ENCODE assay signal across 8 cellular contexts in genomic region chr15:30626194-30626565, GRCh38. TPM values are rescaled to one million over a fixed set of nuclear protein-coding genes. Genes with fewer than 3 reads are reported as not detected.
DNase-seq lines count a peak whose midpoint lies in the region; ATAC-seq and TF ChIP-seq lines count a peak whose summit lies in the region.
"Not testable (repeated sequence)": the region's sequence is repeated elsewhere in the genome, so short reads cannot be mapped to it uniquely, and the experiment has no call there.

No MANE protein-coding gene starts in this region.

- not testable (repeated sequence) for H3K4ac ChIP-seq in mesendoderm (ENCODE audit: low read depth, low read length)

- not testable (repeated sequence) for H3K9me2 ChIP-seq in SK-N-SH

- H2AFZ ChIP-seq in SK-N-SH (ENCODE audit: low read depth) = not testable (repeated sequence)

- H3K9me3 ChIP-seq in SK-N-SH, ascending aorta: not testable (repeated sequence)

- TF ChIP-seq EP300 in SK-N-SH (IDR thresholded peaks at IDR 0.05; ENCODE audit: borderline replicate concordance in 1 of 2, low read depth in 1 of 2, low read length in 1 of 2) = not testable (repeated sequence)

- H2BK120ac ChIP-seq in mesendoderm (ENCODE audit: low read depth, low read length) = not testable (repeated sequence)

- CTCF ChIA-PET in SK-N-SH (lab: Yijun Ruan, JAX) = not testable (repeated sequence)

- not testable (repeated sequence) for H3K4me1 ChIP-seq in SK-N-SH (ENCODE audit: control insufficient read depth in 1 of 2, insufficient read depth in 2 of 2, low read depth in 1 of 2, low read length in 1 of 2); ascending aorta; mesendoderm (ENCODE audit: control insufficient read depth, low read depth, low read length)

- POLR2A ChIA-PET in SK-N-SH (lab: Yijun Ruan, JAX) = interaction anchor here (1.0 kb wide), 1 partner anchor 1989 kb away, joined by 4 read pairs; no protein-coding TSS in a partner anchor

- H3K27ac ChIP-seq in SK-N-SH (ENCODE audit: low read depth in 2 of 2, low read length in 1 of 2) (peak overlapping the region; percentile 93 to 97), ascending aorta (peak overlapping the region in 1 of 2 donors; percentile 74), skin epidermis (peak overlapping the region in 17 of 21 experiments; percentile 57 to 97 (median 88))
- H3K27ac ChIP-seq in mesendoderm (ENCODE audit: low read depth, low read length) = not testable (repeated sequence)

- not testable (repeated sequence) for TF ChIP-seq RAD21 in SK-N-SH (IDR thresholded peaks at IDR 0.05; ENCODE audit: low read length)

- H4K20me1 ChIP-seq in SK-N-SH (ENCODE audit: insufficient read depth) = not testable (repeated sequence)

- peak; percentile 3 for DNase-seq in Ammon's horn (ENCODE audit: low spot score)
- peak; percentile 3 for DNase-seq in SK-N-SH
- not testable (repeated sequence) for DNase-seq in ascending aorta (ENCODE audit: low spot score in 2 of 2)
- peak; percentile 17 for DNase-seq in fibroblast of the aortic adventitia (ENCODE audit: low read depth)
- DNase-seq in mesendoderm = peak; percentile 42

- TF ChIP-seq CTCF in SK-N-SH (IDR thresholded peaks at IDR 0.05); ascending aorta (IDR thresholded peaks at IDR 0.05); fibroblast of the aortic adventitia (IDR thresholded peaks at IDR 0.05; ENCODE audit: insufficient read depth, low read length): not testable (repeated sequence)

- H3K9ac ChIP-seq in SK-N-SH (peak overlapping the region; percentile 96), mesendoderm (ENCODE audit: low read length) (peak overlapping the region; percentile 98)

- not testable (repeated sequence) for H3K23ac ChIP-seq in mesendoderm (ENCODE audit: low read length)

- H2BK5ac ChIP-seq in mesendoderm (ENCODE audit: low read length) = not testable (repeated sequence)

- ATAC-seq in GM19035 (IDR thresholded peaks at IDR 0.05; ENCODE audit: unreplicated experiment) (peak; percentile 1), HG03280 (IDR thresholded peaks at IDR 0.05; ENCODE audit: unreplicated experiment) (peak; percentile 2)

- not testable (repeated sequence) for H3K27me3 ChIP-seq in SK-N-SH (ENCODE audit: insufficient read depth); ascending aorta; mesendoderm (ENCODE audit: insufficient read depth, low read length, poor library complexity)

- intact Hi-C loops in ascending aorta (cut with DNase I) = not testable (repeated sequence)

- not testable (repeated sequence) for H3K79me1 ChIP-seq in mesendoderm (ENCODE audit: low read length)

- WGBS in SK-N-SH (ENCODE audit: low lambda C conversion rate) = 0% methylated on average over 7 of the region's 22 CpGs
- no CpG with 5 or more reads among the region's 22 CpGs for WGBS in mesendoderm (ENCODE audit: extremely low coverage, insufficient coverage, low lambda C conversion rate)

- peak overlapping the region; percentile 64 to 86 for H3K4me3 ChIP-seq in SK-N-SH (ENCODE audit: low read depth in 2 of 2, low read length in 1 of 2)
- H3K4me3 ChIP-seq in ascending aorta = peak overlapping the region; percentile 59 to 76
- peak overlapping the region; percentile 77 for H3K4me3 ChIP-seq in fibroblast of the aortic adventitia (ENCODE audit: low read depth, low read length)
- H3K4me3 ChIP-seq in mesendoderm (ENCODE audit: low read length) = peak overlapping the region; percentile 94
- peak overlapping the region; percentile 60 to 69 (median 66) for H3K4me3 ChIP-seq in skin epidermis

- peak overlapping the region; percentile 79 for H3K4me2 ChIP-seq in SK-N-SH
- H3K4me2 ChIP-seq in mesendoderm (ENCODE audit: low read length) = not testable (repeated sequence)

- H2BK15ac ChIP-seq in mesendoderm (replicated peaks; ENCODE audit: low read depth) = not testable (repeated sequence)

- H3K18ac ChIP-seq in mesendoderm (ENCODE audit: low read length) = peak overlapping the region; percentile 9

- H3F3A ChIP-seq in SK-N-SH (replicated peaks; ENCODE audit: insufficient read depth) = not testable (repeated sequence)

- H3K79me2 ChIP-seq in SK-N-SH (ENCODE audit: insufficient read depth) (peaks cover 66% of the 10 kb centered on the region), mesendoderm (ENCODE audit: control insufficient read depth, insufficient read depth, low read length) (peaks cover 20% of the 10 kb centered on the region)

- not testable (repeated sequence) for H4K5ac ChIP-seq in mesendoderm (ENCODE audit: low read length)

- not testable (repeated sequence) for H2AK5ac ChIP-seq in mesendoderm (ENCODE audit: low read length)

- not testable (repeated sequence) for H3K36me3 ChIP-seq in SK-N-SH (replicated peaks in 1 of 2; ENCODE audit: control insufficient read depth in 1 of 2, insufficient read depth in 2 of 2, low read length in 1 of 2); ascending aorta; mesendoderm (ENCODE audit: control insufficient read depth, insufficient read depth, low read length)

- peak overlapping the region; percentile 98 for H3K56ac ChIP-seq in mesendoderm (ENCODE audit: low read length)

- H4K8ac ChIP-seq in mesendoderm (ENCODE audit: low read depth, low read length) = not testable (repeated sequence)

RNA-seq across cellular contexts. Expression of gene GOLGA8H, which starts 22.4 kb away (rescaled TPM):
- 0.86 and 0.89 TPM in 2 replicates for polyA plus RNA-seq in SK-N-SH (2012; rRNA removed)
- 0.52 and 0.54 TPM in 2 replicates for polyA plus RNA-seq in SK-N-SH (2012; cell fraction: cytosol; rRNA removed)
- 2.8 and 3.3 TPM in 2 replicates for polyA plus RNA-seq in SK-N-SH (2012; cell fraction: nucleus; rRNA removed)
- total RNA-seq in ascending aorta (not detected), fibroblast of the aortic adventitia (ENCODE audit: low replicate concordance) (0.63 TPM in 1 of 2 replicates, not detected in the other)
- polyA plus RNA-seq in mesendoderm (2013, experiment 1 of 2) = 0.22 TPM
- polyA plus RNA-seq in mesendoderm (2013, experiment 2 of 2) = 0.22 TPM
